11 cellular contexts compared by ENCODE assay signal in genomic region chr12:80053048-80053790, GRCh38. TPM values are rescaled to one million over a fixed set of nuclear protein-coding genes. Genes with fewer than 3 reads are reported as not detected.
DNase-seq lines count a peak whose midpoint lies in the region; ATAC-seq and TF ChIP-seq lines count a peak whose summit lies in the region.
"Had no signal": no experiment of that assay in that cellular context is flagged by ENCODE, and none has a peak within 500 bp of the region (broad histone marks: within the 10 kb centered on the region; RNA-seq: fewer than 3 reads in every experiment).

No MANE protein-coding gene starts in this region.

- H3K9ac ChIP-seq in neuronal stem cell (ENCODE audit: low read depth, low read length, poor library complexity), result no peak overlapping the region

- no peak for TF ChIP-seq CTCF in A673 (conservative IDR thresholded peaks at IDR 0.05; ENCODE audit: low read depth, low read length)

- H3K27ac ChIP-seq in neuronal stem cell (replicated peaks; ENCODE audit: low read length) (no peak overlapping the region), A673 (ENCODE audit: low read depth, low read length, poor library complexity, severe bottlenecking) (no peak overlapping the region)
- H3K27ac ChIP-seq: SJCRH30 had no signal

- ATAC-seq in left ventricle myocardium superior, result peak; percentile 83
- no peak for ATAC-seq in GM21390 (IDR thresholded peaks at IDR 0.05; ENCODE audit: unreplicated experiment)
- no peak for ATAC-seq in HG02571 (IDR thresholded peaks at IDR 0.05; ENCODE audit: unreplicated experiment)

- H3K23ac ChIP-seq in neuronal stem cell (ENCODE audit: low read depth, low read length, poor library complexity), result no peak overlapping the region

- H2BK15ac ChIP-seq in neuronal stem cell (ENCODE audit: low read length), result no peak overlapping the region

- H2BK5ac ChIP-seq in neuronal stem cell (ENCODE audit: low read length), result no peak overlapping the region

- H2BK120ac ChIP-seq in neuronal stem cell (ENCODE audit: low read depth, low read length), result no peak overlapping the region

- H3K79me1 ChIP-seq in neuronal stem cell (ENCODE audit: low read depth, low read length), result no peaks in the 10 kb centered on the region

- intact Hi-C loops in left ventricle myocardium superior (cut with micrococcal nuclease) (no loop called here), A673 (cut with micrococcal nuclease; ENCODE audit: unreplicated experiment) (no loop called here)

- H2AFZ ChIP-seq in neuronal stem cell (ENCODE audit: low read length), result no peak overlapping the region

- no TSS peak for BruUV-seq in A673 (replicated peaks; lab: Mats Ljungman, UMichigan)

- H3K9me3 ChIP-seq in neuronal stem cell (replicated peaks in 1 of 2; ENCODE audit: control insufficient read depth in 2 of 2, insufficient read depth in 1 of 2, low read depth in 1 of 2, low read length in 2 of 2) (no peaks in the 10 kb centered on the region), A673 (ENCODE audit: low read depth, low read length, poor library complexity, severe bottlenecking) (no peaks in the 10 kb centered on the region)
- H3K9me3 ChIP-seq: SJCRH30 had no signal

- H4K91ac ChIP-seq in neuronal stem cell (ENCODE audit: low read depth, low read length, poor library complexity), result no peak overlapping the region

- CTCF ChIA-PET in A673 (lab: Charles Lee), result no interaction called here

- H3K36me3 ChIP-seq in neuronal stem cell (replicated peaks in 1 of 2; ENCODE audit: control insufficient read depth in 2 of 2, insufficient read depth in 2 of 2, low read length in 2 of 2) (no peaks in the 10 kb centered on the region), A673 (ENCODE audit: insufficient read depth, low read length, poor library complexity, severe bottlenecking) (no peaks in the 10 kb centered on the region)
- H3K36me3 ChIP-seq: SJCRH30 had no signal

- DNase-seq in GM03348 (ENCODE audit: low spot score) (peak; percentile 80), astrocyte of the hippocampus (ENCODE audit: low read depth, low spot score) (peak; percentile 88), left ventricle myocardium superior (peak; percentile 68), skeletal muscle cell (ENCODE audit: low read depth) (peak; percentile 86), neuronal stem cell (ENCODE audit: low spot score) (no peak), A673 (ENCODE audit: low spot score) (no peak)
- DNase-seq: mesendoderm, SJCRH30 had no signal

- H3K27me3 ChIP-seq in neuronal stem cell (ENCODE audit: control insufficient read depth in 3 of 3, insufficient read depth in 3 of 3, low read depth in 1 of 3, low read length in 3 of 3) (peaks cover 0 to 3% (median 0%) of the 10 kb centered on the region in 3 experiments), A673 (replicated peaks; ENCODE audit: insufficient read depth, low read depth, low read length, poor library complexity) (no peaks in the 10 kb centered on the region)
- H3K27me3 ChIP-seq: SJCRH30 had no signal

- H3K4me1 ChIP-seq in neuronal stem cell (ENCODE audit: control insufficient read depth in 2 of 2, insufficient read depth in 1 of 2, low read depth in 1 of 2, low read length in 2 of 2), result no peaks in the 10 kb centered on the region
- H3K4me1 ChIP-seq in A673 (ENCODE audit: insufficient read depth, low read length, poor library complexity, severe bottlenecking), result no peaks in the 10 kb centered on the region
- H3K4me1 ChIP-seq: SJCRH30 had no signal

- H4K8ac ChIP-seq in neuronal stem cell (ENCODE audit: low read depth, low read length), result no peak overlapping the region

- no peak overlapping the region for H3K4ac ChIP-seq in neuronal stem cell (ENCODE audit: low read length)

- no peak overlapping the region for H2BK12ac ChIP-seq in neuronal stem cell (ENCODE audit: low read length)

- no peak overlapping the region for H3K18ac ChIP-seq in neuronal stem cell (ENCODE audit: low read length)

- WGBS in neuronal stem cell (ENCODE audit: extremely low coverage in 2 of 2, insufficient read length in 2 of 2, insufficient replicate concordance in 1 of 2), 2 donors, result no CpG with 5 or more reads among the region's 6 CpGs

- H3K4me3 ChIP-seq in skeletal muscle cell (ENCODE audit: low read depth, low read length) (no peak overlapping the region), neuronal stem cell (ENCODE audit: low read length in 2 of 2) (no peak overlapping the region), A673 (ENCODE audit: low read depth, low read length, poor library complexity, severe bottlenecking) (no peak overlapping the region)
- H3K4me3 ChIP-seq: SJCRH30 had no signal

- POLR2A ChIA-PET in A673 (lab: Charles Lee; ENCODE audit: low non-redundant PET), result no interaction called here

- H3K14ac ChIP-seq in neuronal stem cell (ENCODE audit: low read length), result no peak overlapping the region

- H3K4me2 ChIP-seq in neuronal stem cell (ENCODE audit: insufficient read depth, low read length, poor library complexity, severe bottlenecking), result no peak overlapping the region

- H2AK5ac ChIP-seq in neuronal stem cell (ENCODE audit: low read depth, low read length), result no peak overlapping the region

RNA-seq across cellular contexts. Expression of gene OTOGL, which starts 46.1 kb away (rescaled TPM):
- total RNA-seq in left ventricle myocardium superior (0.27 TPM), A673 (2021) (0.26 and 0.73 TPM in 2 replicates)
- polyA plus RNA-seq in neuronal stem cell (2013, experiment 1 of 2), result 0.06 TPM
- 0.04 TPM for polyA plus RNA-seq in neuronal stem cell (2013, experiment 2 of 2)
- total RNA-seq: activated CD8-positive, alpha-beta memory T cell treated with anti-CD3 and anti-CD28 coated beads for 36 hours had no signal

Comparison
In these comparisons a context has a peak if more than half of its experiments do, and no peak if none do; other contexts are left out.
1. DNase-seq: peak in GM03348 (single experiment), astrocyte of the hippocampus (single experiment), left ventricle myocardium superior (single experiment) and skeletal muscle cell (single experiment); none in neuronal stem cell (single experiment) and A673 (single experiment).